In the genomic region with DNA sequence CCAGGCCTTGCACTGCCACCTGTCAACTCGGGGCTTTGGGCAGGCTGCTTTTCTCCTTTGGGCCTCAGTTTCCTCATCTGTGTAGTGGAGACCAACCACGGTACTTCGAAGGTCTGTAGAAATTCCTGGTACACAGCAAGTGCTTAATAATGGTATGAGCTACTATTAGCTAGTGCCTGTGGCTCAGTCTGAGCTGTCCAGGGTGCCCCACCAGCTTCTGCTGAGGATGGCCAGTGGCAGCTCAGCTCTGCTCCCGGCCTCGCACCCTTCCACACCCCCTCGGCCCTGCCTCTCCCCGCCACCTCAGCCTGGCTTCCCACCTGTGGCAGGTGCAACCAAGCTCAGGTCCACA, we compare ENCODE assay signal across 1 cellular context.
TF ChIP-seq lines count a peak whose summit lies in the region.

No MANE protein-coding gene starts in this region.

TF ChIP-seq in HCT116, 20 proteins besides CTCF, POLR2A, EP300 and RAD21 (continued from another document):
- no peak for TF ChIP-seq POLR2AphosphoS5 (IDR thresholded peaks at IDR 0.05; ENCODE audit: low read depth, low read length)
- no peak for TF ChIP-seq SRF (IDR thresholded peaks at IDR 0.05; ENCODE audit: low read depth)
- TF ChIP-seq ELF1 (IDR thresholded peaks at IDR 0.05; ENCODE audit: borderline replicate concordance, low read depth): no peak
- TF ChIP-seq, protein P1, sequence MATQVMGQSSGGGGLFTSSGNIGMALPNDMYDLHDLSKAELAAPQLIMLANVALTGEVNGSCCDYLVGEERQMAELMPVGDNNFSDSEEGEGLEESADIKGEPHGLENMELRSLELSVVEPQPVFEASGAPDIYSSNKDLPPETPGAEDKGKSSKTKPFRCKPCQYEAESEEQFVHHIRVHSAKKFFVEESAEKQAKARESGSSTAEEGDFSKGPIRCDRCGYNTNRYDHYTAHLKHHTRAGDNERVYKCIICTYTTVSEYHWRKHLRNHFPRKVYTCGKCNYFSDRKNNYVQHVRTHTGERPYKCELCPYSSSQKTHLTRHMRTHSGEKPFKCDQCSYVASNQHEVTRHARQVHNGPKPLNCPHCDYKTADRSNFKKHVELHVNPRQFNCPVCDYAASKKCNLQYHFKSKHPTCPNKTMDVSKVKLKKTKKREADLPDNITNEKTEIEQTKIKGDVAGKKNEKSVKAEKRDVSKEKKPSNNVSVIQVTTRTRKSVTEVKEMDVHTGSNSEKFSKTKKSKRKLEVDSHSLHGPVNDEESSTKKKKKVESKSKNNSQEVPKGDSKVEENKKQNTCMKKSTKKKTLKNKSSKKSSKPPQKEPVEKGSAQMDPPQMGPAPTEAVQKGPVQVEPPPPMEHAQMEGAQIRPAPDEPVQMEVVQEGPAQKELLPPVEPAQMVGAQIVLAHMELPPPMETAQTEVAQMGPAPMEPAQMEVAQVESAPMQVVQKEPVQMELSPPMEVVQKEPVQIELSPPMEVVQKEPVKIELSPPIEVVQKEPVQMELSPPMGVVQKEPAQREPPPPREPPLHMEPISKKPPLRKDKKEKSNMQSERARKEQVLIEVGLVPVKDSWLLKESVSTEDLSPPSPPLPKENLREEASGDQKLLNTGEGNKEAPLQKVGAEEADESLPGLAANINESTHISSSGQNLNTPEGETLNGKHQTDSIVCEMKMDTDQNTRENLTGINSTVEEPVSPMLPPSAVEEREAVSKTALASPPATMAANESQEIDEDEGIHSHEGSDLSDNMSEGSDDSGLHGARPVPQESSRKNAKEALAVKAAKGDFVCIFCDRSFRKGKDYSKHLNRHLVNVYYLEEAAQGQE (IDR thresholded peaks at IDR 0.05; ENCODE audit: low read depth): no peak
- TF ChIP-seq, protein P2, sequence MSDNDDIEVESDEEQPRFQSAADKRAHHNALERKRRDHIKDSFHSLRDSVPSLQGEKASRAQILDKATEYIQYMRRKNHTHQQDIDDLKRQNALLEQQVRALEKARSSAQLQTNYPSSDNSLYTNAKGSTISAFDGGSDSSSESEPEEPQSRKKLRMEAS (IDR thresholded peaks at IDR 0.05): no peak
- TF ChIP-seq EZH2 (IDR thresholded peaks at IDR 0.05): no peak
- no peak for TF ChIP-seq EGR1 (IDR thresholded peaks at IDR 0.05; ENCODE audit: low read depth)
